Comparison of ENCODE assay signal across 9 cellular contexts in genomic region chr1:110390692-110391232, GRCh38. TPM values are rescaled to one million over a fixed set of nuclear protein-coding genes. Genes with fewer than 3 reads are reported as not detected.
A peak's percentile ranks its signal among the peaks of the same experiment; 100 is the strongest.
DNase-seq lines count a peak whose midpoint lies in the region; ATAC-seq, FAIRE-seq and TF ChIP-seq lines count a peak whose summit lies in the region.
"Had no signal": no experiment of that assay in that cellular context is flagged by ENCODE, and none has a peak within 500 bp of the region (broad histone marks: within the 10 kb centered on the region; RNA-seq: fewer than 3 reads in every experiment).

SLC16A4 (minus strand) TSS chr1:110391026; CDS start chr1:110389323, 1,703 bp downstream.

- no peaks in the 10 kb centered on the region for H3F3A ChIP-seq in MM.1S (ENCODE audit: insufficient read depth, low read length)

- H3K4me2 ChIP-seq in Karpas-422 (ENCODE audit: low read depth, low read length, poor library complexity, severe bottlenecking) (peak within 1 kb of the TSS; percentile 75), MM.1S (ENCODE audit: low read depth, low read length) (no peak within 1 kb of the TSS)

- H3K79me2 ChIP-seq in Karpas-422 (ENCODE audit: low read length) = peaks cover 33% of the 10 kb centered on the region
- no peaks in the 10 kb centered on the region for H3K79me2 ChIP-seq in MM.1S (ENCODE audit: low read length)

- H2AFZ ChIP-seq in Karpas-422 (ENCODE audit: low read length) (no peak within 1 kb of the TSS), MM.1S (ENCODE audit: low read length) (no peak within 1 kb of the TSS)

- WGBS in liver = 30% methylated on average over 8 of the region's 8 CpGs

- no peaks in the 10 kb centered on the region for H3K9me3 Mint-ChIP-seq in activated naive CD4-positive, alpha-beta T cell treated with anti-CD3 and anti-CD28 coated beads, Interleukin-2, amount 50 U/mL, for 72 hours

- no peak for ATAC-seq in GM21528 (IDR thresholded peaks at IDR 0.05; ENCODE audit: low FRiP score, unreplicated experiment)
- ATAC-seq in activated naive CD4-positive, alpha-beta T cell treated with anti-CD3 and anti-CD28 coated beads, Interleukin-2, amount 50 U/mL, for 72 hours = no peak

- no peak for TF ChIP-seq RAD21 in liver (IDR thresholded peaks at IDR 0.05)

- H3K27me3 ChIP-seq in Karpas-422 (ENCODE audit: low read length) (no peaks in the 10 kb centered on the region), liver (ENCODE audit: control insufficient read depth in 4 of 4, insufficient read depth in 4 of 4, low read length in 3 of 4) (no peaks in the 10 kb centered on the region), tibial artery (no peaks in the 10 kb centered on the region), MM.1S (replicated peaks; ENCODE audit: insufficient read depth, low read length) (no peaks in the 10 kb centered on the region)
- H3K27me3 ChIP-seq: adrenal gland had no signal

- H3K9me3 ChIP-seq in Karpas-422 (ENCODE audit: low read length) (no peaks in the 10 kb centered on the region), liver (ENCODE audit: control insufficient read depth in 4 of 4, low read length in 3 of 4) (no peaks in the 10 kb centered on the region), tibial artery (no peaks in the 10 kb centered on the region), MM.1S (replicated peaks; ENCODE audit: insufficient read depth, low read length) (no peaks in the 10 kb centered on the region)
- H3K9me3 ChIP-seq: adrenal gland had no signal

- no peaks in the 10 kb centered on the region for H3K9me2 ChIP-seq in Karpas-422 (replicated peaks; ENCODE audit: insufficient read depth, low read length)
- no peaks in the 10 kb centered on the region for H3K9me2 ChIP-seq in MM.1S (replicated peaks; ENCODE audit: insufficient read depth, low read length)

- peaks cover 7 to 13% of the 10 kb centered on the region in 2 donors for H3K36me3 Mint-ChIP-seq in activated naive CD4-positive, alpha-beta T cell treated with anti-CD3 and anti-CD28 coated beads, Interleukin-2, amount 50 U/mL, for 72 hours

- FAIRE-seq in frontal cortex (lab: Jason Lieb, UNC) = no peak

- intact Hi-C loops in tibial artery (cut with DNase I; ENCODE audit: low total_unique reads) = loop anchor here (5.0 kb wide), 1 partner anchor 53 kb away; the partner anchor contains the start of gene RBM15

- no peak within 1 kb of the TSS for H3K27ac Mint-ChIP-seq in activated naive CD4-positive, alpha-beta T cell treated with anti-CD3 and anti-CD28 coated beads, Interleukin-2, amount 50 U/mL, for 72 hours

- H3K4me3 ChIP-seq in Karpas-422 (ENCODE audit: low read length) = peak within 1 kb of the TSS; percentile 64
- peak within 1 kb of the TSS; percentile 67 for H3K4me3 ChIP-seq in coronary artery
- H3K4me3 ChIP-seq in liver (ENCODE audit: low read depth in 1 of 3, low read length in 3 of 3) = peak within 1 kb of the TSS in 1 of 3 donors; percentile 31
- H3K4me3 ChIP-seq in tibial artery = peak within 1 kb of the TSS; percentile 45 to 53
- H3K4me3 ChIP-seq in MM.1S (ENCODE audit: low read length) = no peak within 1 kb of the TSS

- H3K36me3 ChIP-seq in Karpas-422 (ENCODE audit: insufficient read depth, low read length) (peaks cover 45% of the 10 kb centered on the region), liver (ENCODE audit: control insufficient read depth in 4 of 4, insufficient read depth in 3 of 4, low read depth in 1 of 4, low read length in 3 of 4) (peaks cover 0 to 5% (median 0%) of the 10 kb centered on the region in 4 donors), tibial artery (peaks cover 0 to 29% (median 7%) of the 10 kb centered on the region in 3 donors), MM.1S (replicated peaks; ENCODE audit: insufficient read depth, low read length) (no peaks in the 10 kb centered on the region)
- H3K36me3 ChIP-seq: adrenal gland had no signal

- no peak for TF ChIP-seq CTCF in coronary artery (IDR thresholded peaks at IDR 0.05)
- no peak for TF ChIP-seq CTCF in liver (IDR thresholded peaks at IDR 0.05; ENCODE audit: low read depth, low read length, missing input control)
- no peak for TF ChIP-seq CTCF in tibial artery (IDR thresholded peaks at IDR 0.05)
- no peak for TF ChIP-seq CTCF in MM.1S (IDR thresholded peaks at IDR 0.05; ENCODE audit: low read length)

- H3K4me1 ChIP-seq in Karpas-422 (ENCODE audit: low read length) (peaks cover 78% of the 10 kb centered on the region), liver (ENCODE audit: control insufficient read depth in 4 of 4, insufficient read depth in 4 of 4, low read length in 3 of 4) (peaks cover 0 to 4% (median under 1%) of the 10 kb centered on the region in 4 donors), tibial artery (peaks cover 0 to 20% (median 13%) of the 10 kb centered on the region in 4 donors), MM.1S (ENCODE audit: low read length) (no peaks in the 10 kb centered on the region)
- H3K4me1 ChIP-seq: adrenal gland had no signal

- DNase-seq in Karpas-422 = peak; percentile 72
- DNase-seq in coronary artery (ENCODE audit: low spot score) = no peak
- peak in 1 of 2 donors; percentile 30 for DNase-seq in tibial artery
- DNase-seq in frontal cortex (ENCODE audit: low spot score in 2 of 2) = no peak
- DNase-seq in MM.1S = no peak
- DNase-seq in activated naive CD4-positive, alpha-beta T cell treated with anti-CD3 and anti-CD28 coated beads, Interleukin-2, amount 50 U/mL, for 72 hours (ENCODE audit: low spot score in 2 of 2) = no peak

- H3K9ac ChIP-seq in Karpas-422 (ENCODE audit: low read length) = peak within 1 kb of the TSS; percentile 63
- peak within 1 kb of the TSS in 1 of 2 donors; percentile 42 for H3K9ac ChIP-seq in liver (ENCODE audit: low read depth in 1 of 2, low read length in 2 of 2)
- no peak within 1 kb of the TSS for H3K9ac ChIP-seq in MM.1S (ENCODE audit: low read length)

- peak within 1 kb of the TSS; percentile 99 for H3K27ac ChIP-seq in Karpas-422 (ENCODE audit: low read length)
- peak within 1 kb of the TSS; percentile 63 to 79 for H3K27ac ChIP-seq in coronary artery
- peak within 1 kb of the TSS in 1 of 2 donors; percentile 58 for H3K27ac ChIP-seq in liver (ENCODE audit: low read depth in 1 of 2, low read length in 2 of 2)
- peak within 1 kb of the TSS; percentile 74 to 79 for H3K27ac ChIP-seq in tibial artery
- H3K27ac ChIP-seq in MM.1S (ENCODE audit: low read length) = no peak within 1 kb of the TSS

- H4K20me1 ChIP-seq in Karpas-422 (ENCODE audit: insufficient read depth, low read depth, low read length) (no peaks in the 10 kb centered on the region), MM.1S (ENCODE audit: insufficient read depth, low read length) (no peaks in the 10 kb centered on the region)

TF ChIP-seq in liver, 16 proteins besides CTCF, POLR2A, EP300 and RAD21:
- TF ChIP-seq HNF4G (IDR thresholded peaks at IDR 0.05) (no peak), ATF3 (IDR thresholded peaks at IDR 0.05) (no peak), JUND (IDR thresholded peaks at IDR 0.05) (no peak), YY1 (IDR thresholded peaks at IDR 0.05) (no peak), MAX (IDR thresholded peaks at IDR 0.05) (no peak), RXRA (IDR thresholded peaks at IDR 0.05) (no peak), ZBTB33 (IDR thresholded peaks at IDR 0.05) (no peak), HNF4A (conservative IDR thresholded peaks at IDR 0.05) (peak; percentile 28 to 36)

RNA-seq across cellular contexts. Expression of gene SLC16A4, which starts in this region (rescaled TPM):
- total RNA-seq in Karpas-422 (2014; rRNA removed; shearing (Covaris generic); ENCODE audit: low replicate concordance) = 51.4 and 116 TPM in 2 replicates
- total RNA-seq in liver (1 to 10 TPM; 1.8 TPM), frontal cortex (4.1 TPM)
- polyA plus RNA-seq in liver = 1 to 10 TPM in 1 of 2 donors, under 1 TPM in 1; 0.72 to 1.4 TPM
- under 1 TPM; 0.45 to 0.87 TPM for total RNA-seq in activated naive CD4-positive, alpha-beta T cell treated with anti-CD3 and anti-CD28 coated beads, Interleukin-2, amount 50 U/mL, for 72 hours

Comparison
In these comparisons a context has a peak if more than half of its experiments do, and no peak if none do; other contexts are left out.
1. RNA of gene SLC16A4 (total RNA-seq): 51.4 to 116 TPM in Karpas-422; 4.1 TPM in frontal cortex (single experiment), 1.8 TPM in liver and 0.45 to 0.87 TPM in activated naive CD4-positive, alpha-beta T cell treated with anti-CD3 and anti-CD28 coated beads, Interleukin-2, amount 50 U/mL, for 72 hours; every median in the first group is over 10 times any median in the second.